ENCODE assay signal across 23 cellular contexts in the genomic region with DNA sequence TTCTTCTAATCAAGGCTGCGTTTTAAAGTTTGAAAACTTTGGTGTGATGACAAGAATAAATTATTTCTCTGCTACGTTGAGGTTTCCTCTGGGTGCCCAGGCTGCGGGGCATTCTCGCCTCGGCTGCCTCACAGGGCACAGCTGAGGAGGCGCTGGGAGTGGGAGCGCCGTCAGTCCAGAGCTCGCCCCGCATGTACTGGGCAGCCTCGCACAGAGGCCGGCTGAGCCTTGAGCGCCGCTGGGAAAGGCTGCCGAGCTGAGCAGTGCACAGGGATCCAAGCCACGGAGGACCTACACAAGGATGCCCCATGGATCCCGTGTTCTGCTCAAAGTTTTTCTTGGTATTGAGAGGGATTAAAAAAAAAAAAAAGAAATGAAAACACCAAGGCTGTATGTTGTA. TPM values are rescaled to one million over a fixed set of nuclear protein-coding genes. Genes with fewer than 3 reads are reported as not detected.
"Had no signal": no experiment of that assay in that cellular context is flagged by ENCODE, and none has a peak within 500 bp of the region (broad histone marks: within the 10 kb centered on the region; RNA-seq: fewer than 3 reads in every experiment).

No MANE protein-coding gene starts in this region.

- H3K4me1 ChIP-seq: left lung, psoas muscle had no signal

- ATAC-seq: left lung, psoas muscle had no signal

- H3K27ac ChIP-seq: left lung, ovary, psoas muscle, thoracic aorta, VCaP had no signal

- H3K36me3 ChIP-seq: left lung, ovary, thoracic aorta had no signal

- H3K9me3 Mint-ChIP-seq: activated naive CD8-positive, alpha-beta T cell treated with anti-CD3 and anti-CD28 coated beads, Interleukin-2, amount 10 ng/mL, durations not matched to agents 7 days and 5 days; mesothelial cell of epicardium had no signal

- H3K4me3 Mint-ChIP-seq: activated naive CD8-positive, alpha-beta T cell treated with anti-CD3 and anti-CD28 coated beads, Interleukin-2, amount 10 ng/mL, durations not matched to agents 7 days and 5 days; mesothelial cell of epicardium had no signal

- H3K9me3 ChIP-seq: left lung, ovary, psoas muscle, thoracic aorta had no signal

- H3K27ac Mint-ChIP-seq: activated naive CD8-positive, alpha-beta T cell treated with anti-CD3 and anti-CD28 coated beads, Interleukin-2, amount 10 ng/mL, durations not matched to agents 7 days and 5 days; mesothelial cell of epicardium had no signal

- H3K27me3 ChIP-seq: ovary had no signal

- H3K4me3 ChIP-seq: left lung, ovary, psoas muscle, thoracic aorta had no signal

- H3K4me1 Mint-ChIP-seq: mesothelial cell of epicardium had no signal

- H3K36me3 Mint-ChIP-seq: activated naive CD8-positive, alpha-beta T cell treated with anti-CD3 and anti-CD28 coated beads, Interleukin-2, amount 10 ng/mL, durations not matched to agents 7 days and 5 days; mesothelial cell of epicardium had no signal

- DNase-seq: activated CD4-positive, alpha-beta T cell treated with anti-CD3 and anti-CD28 coated beads for 1 hour; activated CD8-positive, alpha-beta memory T cell treated with anti-CD3 and anti-CD28 coated beads for 24 hours; activated CD8-positive, alpha-beta memory T cell treated with anti-CD3 and anti-CD28 coated beads, Interleukin-2, amount 50 U/mL, for 48 hours; activated gamma-delta T cell treated with Interleukin-2 at 50 U/mL for 16 hours; activated naive CD8-positive, alpha-beta T cell treated with anti-CD3 and anti-CD28 coated beads, Interleukin-2, amount 10 ng/mL, durations not matched to agents 7 days and 5 days; cerebellar nuclear complex; cortex of kidney; erythroblast; foreskin melanocyte; islet precursor cell; ovary; psoas muscle; small intestine; stimulated activated CD4-positive, alpha-beta T cell treated with anti-CD3 and anti-CD28 coated beads, Interleukin-15, amount 100 ng/mL, for 24 hours; stimulated activated CD4-positive, alpha-beta T cell treated with anti-CD3 and anti-CD28 coated beads, Interleukin-2, amount 100 ng/mL, for 48 hours; SW 1271; T-helper 2 cell had no signal

RNA-seq across cellular contexts. Expression of a gene that starts 11.6 kb away (rescaled TPM):
- total RNA-seq: activated naive CD8-positive, alpha-beta T cell treated with anti-CD3 and anti-CD28 coated beads, Interleukin-2, amount 10 ng/mL, durations not matched to agents 7 days and 5 days; lung microvascular endothelial cell; mesothelial cell of epicardium; thoracic aorta; ureter had no signal
- polyA plus RNA-seq: ovary, psoas muscle had no signal
